17 cellular contexts compared by ENCODE assay signal in genomic region chr14:76928301-76928700, GRCh38.
DNase-seq lines count a peak whose midpoint lies in the region; FAIRE-seq and TF ChIP-seq lines count a peak whose summit lies in the region.
"Had no signal": no experiment of that assay in that cellular context is flagged by ENCODE, and none has a peak within 500 bp of the region (broad histone marks: within the 10 kb centered on the region; RNA-seq: fewer than 3 reads in every experiment).

No MANE protein-coding gene starts in this region.

- intact Hi-C loops in dendritic cell treated with granulocyte-macrophage colony-stimulating factor and Interleukin-4, amounts not matched to agents 40 ng/mL and 50 ng/mL, for 4 days (cut with micrococcal nuclease): no loop called here

- H3K4me3 Mint-ChIP-seq in dendritic cell treated with granulocyte-macrophage colony-stimulating factor and Interleukin-4, amounts not matched to agents 40 ng/mL and 50 ng/mL, for 4 days: no peak overlapping the region
- no peak overlapping the region for H3K4me3 Mint-ChIP-seq in osteocyte (ENCODE audit: unreplicated experiment)
- H3K4me3 Mint-ChIP-seq: HFFc6 had no signal

- H3K27ac Mint-ChIP-seq in dendritic cell treated with granulocyte-macrophage colony-stimulating factor and Interleukin-4, amounts not matched to agents 40 ng/mL and 50 ng/mL, for 4 days: peak overlapping the region; percentile 88
- H3K27ac Mint-ChIP-seq in osteocyte (ENCODE audit: unreplicated experiment): peak overlapping the region; percentile 85
- H3K27ac Mint-ChIP-seq: HFFc6 had no signal

- no peaks in the 10 kb centered on the region for H3K9me3 Mint-ChIP-seq in dendritic cell treated with granulocyte-macrophage colony-stimulating factor and Interleukin-4, amounts not matched to agents 40 ng/mL and 50 ng/mL, for 4 days
- H3K9me3 Mint-ChIP-seq in osteocyte (ENCODE audit: unreplicated experiment): no peaks in the 10 kb centered on the region
- H3K9me3 Mint-ChIP-seq: HFFc6 had no signal

- no peaks in the 10 kb centered on the region for H3K36me3 Mint-ChIP-seq in dendritic cell treated with granulocyte-macrophage colony-stimulating factor and Interleukin-4, amounts not matched to agents 40 ng/mL and 50 ng/mL, for 4 days (ENCODE audit: low read depth)
- no peaks in the 10 kb centered on the region for H3K36me3 Mint-ChIP-seq in osteocyte (ENCODE audit: unreplicated experiment)

- FAIRE-seq in HTR-8/SVneo (lab: Jason Lieb, UNC): peak; percentile 71
- FAIRE-seq in GM12892 (lab: Jason Lieb, UNC): no peak
- FAIRE-seq: colon, GM12878 had no signal

- peak; percentile 80 for DNase-seq in NCI-H1694 treated with DMSO at 0.1 percent for 48 hours (lab: John Stamatoyannopoulos, UW)
- no peak for DNase-seq in NCI-H1694 (lab: John Stamatoyannopoulos, UW)
- no peak for DNase-seq in HTR-8/SVneo (ENCODE audit: insufficient read length, low spot score)
- DNase-seq in osteocyte (ENCODE audit: extremely low spot score, unreplicated experiment): no peak
- no peak for DNase-seq in mesenteric fat pad (ENCODE audit: low spot score)
- DNase-seq in GM12892 (ENCODE audit: insufficient read length): no peak
- DNase-seq in germinal center (ENCODE audit: low spot score): no peak
- DNase-seq: esophagus squamous epithelium, HFFc6, NCI-H1930, NCI-H526, Peyer's patch, retina, SW 1271 had no signal

- TF ChIP-seq POLR2A in GM12892 (IDR thresholded peaks at IDR 0.05; ENCODE audit: low read depth, low read length): no peak

- H3K4me1 Mint-ChIP-seq in dendritic cell treated with granulocyte-macrophage colony-stimulating factor and Interleukin-4, amounts not matched to agents 40 ng/mL and 50 ng/mL, for 4 days (ENCODE audit: low read depth): peaks cover 64% of the 10 kb centered on the region
- H3K4me1 Mint-ChIP-seq in osteocyte (ENCODE audit: unreplicated experiment): peaks cover 55% of the 10 kb centered on the region

- peaks cover 33% of the 10 kb centered on the region for H3K27me3 Mint-ChIP-seq in dendritic cell treated with granulocyte-macrophage colony-stimulating factor and Interleukin-4, amounts not matched to agents 40 ng/mL and 50 ng/mL, for 4 days
- no peaks in the 10 kb centered on the region for H3K27me3 Mint-ChIP-seq in osteocyte (ENCODE audit: unreplicated experiment)

- no peak for TF ChIP-seq CTCF in osteocyte (IDR thresholded peaks at IDR 0.05)
